2 cellular contexts compared by ENCODE assay signal in genomic region chr4:785332-786073, GRCh38.
TF ChIP-seq lines count a peak whose summit lies in the region.

No MANE protein-coding gene starts in this region.

TF ChIP-seq in H1, 55 proteins besides CTCF, POLR2A, EP300 and RAD21 (continues in another document):
- TF ChIP-seq HDAC2 (IDR thresholded peaks at IDR 0.05; ENCODE audit: borderline replicate concordance in 1 of 2, low read depth in 2 of 2, low read length in 2 of 2) (peak in 1 of 2 experiments; percentile 79; a peak in 2 of 4 replicates), POU5F1 (IDR thresholded peaks at IDR 0.05; ENCODE audit: low read depth, low read length) (peak; percentile 85; the same call in 1 of the 2 replicates), HDAC6 (IDR thresholded peaks at IDR 0.05; ENCODE audit: low read depth, low read length) (no peak), PHF8 (conservative IDR thresholded peaks at IDR 0.05; ENCODE audit: low read depth, low read length) (no peak), YY1 (IDR thresholded peaks at IDR 0.05; ENCODE audit: low read depth, low read length) (no peak), CEBPB (IDR thresholded peaks at IDR 0.05; ENCODE audit: low read depth, low read length) (no peak), KDM4A (IDR thresholded peaks at IDR 0.05; ENCODE audit: low read depth, low read length, severe bottlenecking) (peak; percentile 26), JUND (IDR thresholded peaks at IDR 0.05; ENCODE audit: low read length) (no peak), ATF2 (IDR thresholded peaks at IDR 0.05; ENCODE audit: low read length) (no peak), RFX5 (IDR thresholded peaks at IDR 0.05; ENCODE audit: borderline replicate concordance, low read depth, low read length) (no peak), SRF (IDR thresholded peaks at IDR 0.05; ENCODE audit: low read depth, low read length) (no peak), BCL11A (IDR thresholded peaks at IDR 0.05; ENCODE audit: low read depth in 2 of 2, low read length in 2 of 2) (no peak), MAFK (IDR thresholded peaks at IDR 0.05; ENCODE audit: low read depth, low read length) (no peak), SP2 (IDR thresholded peaks at IDR 0.05; ENCODE audit: low read length) (no peak), SIN3A (conservative IDR thresholded peaks at IDR 0.05 in 1 of 2, IDR thresholded peaks at IDR 0.05 in 1 of 2; ENCODE audit: low read depth in 1 of 2, low read length in 2 of 2) (peak in 1 of 2 experiments; percentile 58; a peak in 1 of 4 replicates), KDM5A (IDR thresholded peaks at IDR 0.05; ENCODE audit: low read length) (no peak), SUZ12 (IDR thresholded peaks at IDR 0.05; ENCODE audit: low read length) (no peak; the same call in 1 of the 2 replicates), TCF12 (IDR thresholded peaks at IDR 0.05; ENCODE audit: low read depth, low read length) (peak; percentile 70; the same call in 1 of the 2 replicates), POLR2AphosphoS5 (IDR thresholded peaks at IDR 0.05; ENCODE audit: low read depth, low read length) (no peak), SIRT6 (IDR thresholded peaks at IDR 0.05; ENCODE audit: low read length) (no peak), ZNF274 (IDR thresholded peaks at IDR 0.05; ENCODE audit: borderline replicate concordance, extremely low read depth, low read length) (no peak), EGR1 (IDR thresholded peaks at IDR 0.05; ENCODE audit: borderline replicate concordance, low read depth, low read length) (0 out of 2 replicates have a peak, but pooled peaks have one; percentile 22), GABPA (IDR thresholded peaks at IDR 0.05; ENCODE audit: borderline replicate concordance, insufficient read depth, low read length) (no peak), GTF2F1 (IDR thresholded peaks at IDR 0.05; ENCODE audit: borderline replicate concordance, low read depth, low read length) (no peak), TAF1 (IDR thresholded peaks at IDR 0.05; ENCODE audit: low read depth, low read length) (no peak), KDM1A (IDR thresholded peaks at IDR 0.05; ENCODE audit: borderline replicate concordance, low read length) (no peak), NRF1 (IDR thresholded peaks at IDR 0.05; ENCODE audit: low read depth, low read length) (no peak), RBBP5 (IDR thresholded peaks at IDR 0.05; ENCODE audit: borderline replicate concordance, low read depth, low read length) (no peak), ASH2L (IDR thresholded peaks at IDR 0.05; ENCODE audit: low read length) (no peak), ATF3 (IDR thresholded peaks at IDR 0.05; ENCODE audit: insufficient read depth, low read depth, low read length) (no peak), SIX5 (IDR thresholded peaks at IDR 0.05; ENCODE audit: low read depth, low read length) (no peak), RNF2 (IDR thresholded peaks at IDR 0.05; ENCODE audit: borderline replicate concordance, low read depth, low read length, missing control alignments, poor library complexity, severe bottlenecking) (no peak), CBX8 (IDR thresholded peaks at IDR 0.05; ENCODE audit: borderline replicate concordance, low read depth, low read length) (no peak), RXRA (IDR thresholded peaks at IDR 0.05; ENCODE audit: insufficient read depth, low read depth, low read length) (no peak), CTBP2 (IDR thresholded peaks at IDR 0.05; ENCODE audit: borderline replicate concordance, insufficient read depth, insufficient read length, low read length) (no peak), MAX (IDR thresholded peaks at IDR 0.05) (peak; percentile 77), SP4 (IDR thresholded peaks at IDR 0.05; ENCODE audit: low read length) (no peak), CREB1 (IDR thresholded peaks at IDR 0.05) (no peak), BACH1 (IDR thresholded peaks at IDR 0.05; ENCODE audit: low read length) (peak; percentile 80), USF2 (IDR thresholded peaks at IDR 0.05; ENCODE audit: low read length) (no peak), JUN (IDR thresholded peaks at IDR 0.05; ENCODE audit: low read depth, low read length) (no peak)
- TF ChIP-seq, protein P1, sequence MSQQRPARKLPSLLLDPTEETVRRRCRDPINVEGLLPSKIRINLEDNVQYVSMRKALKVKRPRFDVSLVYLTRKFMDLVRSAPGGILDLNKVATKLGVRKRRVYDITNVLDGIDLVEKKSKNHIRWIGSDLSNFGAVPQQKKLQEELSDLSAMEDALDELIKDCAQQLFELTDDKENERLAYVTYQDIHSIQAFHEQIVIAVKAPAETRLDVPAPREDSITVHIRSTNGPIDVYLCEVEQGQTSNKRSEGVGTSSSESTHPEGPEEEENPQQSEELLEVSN (IDR thresholded peaks at IDR 0.05) = peak; percentile 36; the same call in 1 of the 2 replicates

TF ChIP-seq in SK-N-SH treated with all-trans-retinoic acid at 6 μM for 48 hours, 23 proteins besides CTCF, POLR2A, EP300 and RAD21 (continued from another document):
- TF ChIP-seq BACH2 (CRISPR knock-in tag; IDR thresholded peaks at IDR 0.05; ENCODE audit: borderline replicate concordance) (no peak), TOX (CRISPR knock-in tag; IDR thresholded peaks at IDR 0.05; ENCODE audit: borderline replicate concordance) (no peak), GLIS3 (CRISPR knock-in tag; IDR thresholded peaks at IDR 0.05) (no peak)
